20 cellular contexts compared by ENCODE assay signal in the genomic region with DNA sequence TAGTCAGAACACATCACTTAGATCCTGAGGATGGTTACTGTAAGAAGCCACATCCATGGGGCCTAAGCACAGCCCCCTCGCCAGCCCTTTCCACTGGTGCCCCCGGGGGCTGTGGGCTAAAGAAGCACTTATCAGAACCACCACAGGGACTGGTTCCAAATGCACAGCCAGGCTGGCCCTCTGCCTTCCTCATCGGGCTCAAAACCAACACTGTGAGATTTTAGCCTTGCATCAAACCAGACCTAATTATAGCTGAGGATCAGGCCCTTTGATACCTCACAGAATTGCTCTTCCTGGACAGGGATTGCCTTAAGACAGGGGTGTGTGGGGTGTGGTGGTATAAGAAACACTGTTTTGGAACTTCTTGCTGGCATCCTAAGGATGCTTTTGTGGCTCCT.
"Had no signal": no experiment of that assay in that cellular context is flagged by ENCODE, and none has a peak within 500 bp of the region (broad histone marks: within the 10 kb centered on the region; RNA-seq: fewer than 3 reads in every experiment).

No MANE protein-coding gene starts in this region.

- H3K4me3 ChIP-seq: gastroesophageal sphincter, left lung, ovary, sigmoid colon, suprapubic skin, tibial artery, upper lobe of right lung had no signal

- DNase-seq: activated B cell treated with CpG ODN at 0.5 μM for 24 hours; activated CD8-positive, alpha-beta T cell treated with anti-CD3 and anti-CD28 coated beads, Interleukin-2, amount 10 ng/mL, durations not matched to agents 7 days and 5 days; activated effector memory CD4-positive, alpha-beta T cell treated with Interleukin-2 at 50 U/mL for 16 hours; activated naive CD4-positive, alpha-beta T cell treated with Interleukin-2 at 50 U/mL for 16 hours; anterior cingulate cortex; cortex of kidney; kidney glomerular epithelial cell; left lung; ovary; sigmoid colon; small intestine; stimulated activated naive B cell treated with anti-CD40 and anti-IgM and Interleukin-4, amounts not matched to agents 10 μg/mL and 1 μg/mL and 100 μg/mL, for 72 hours; T-cell; upper lobe of right lung had no signal

- H3K27me3 ChIP-seq: gastroesophageal sphincter, left lung, ovary, sigmoid colon, suprapubic skin, tibial artery, upper lobe of right lung had no signal

- H3K36me3 ChIP-seq: ovary had no signal

- ATAC-seq: activated CD8-positive, alpha-beta T cell treated with anti-CD3 and anti-CD28 coated beads, Interleukin-2, amount 10 ng/mL, durations not matched to agents 7 days and 5 days; gastroesophageal sphincter; left lung; stimulated activated naive B cell treated with anti-CD40 and anti-IgM and Interleukin-4, amounts not matched to agents 10 μg/mL and 1 μg/mL and 100 μg/mL, for 72 hours; T-cell; upper lobe of right lung had no signal

- H3K9me3 Mint-ChIP-seq: activated B cell treated with CpG ODN at 0.5 μM for 24 hours; nephron; stimulated activated naive B cell treated with anti-CD40 and anti-IgM and Interleukin-4, amounts not matched to agents 10 μg/mL and 1 μg/mL and 100 μg/mL, for 72 hours; T-cell had no signal

- H3K4me1 ChIP-seq: gastroesophageal sphincter, left lung, sigmoid colon, suprapubic skin, tibial artery, upper lobe of right lung had no signal

- H3K27me3 Mint-ChIP-seq: activated B cell treated with CpG ODN at 0.5 μM for 24 hours; activated naive CD8-positive, alpha-beta T cell; progenitor cell of endocrine pancreas; stimulated activated naive B cell treated with anti-CD40 and anti-IgM and Interleukin-4, amounts not matched to agents 10 μg/mL and 1 μg/mL and 100 μg/mL, for 72 hours had no signal

- H3K27ac Mint-ChIP-seq: activated B cell treated with CpG ODN at 0.5 μM for 24 hours; activated CD8-positive, alpha-beta T cell treated with anti-CD3 and anti-CD28 coated beads, Interleukin-2, amount 10 ng/mL, durations not matched to agents 7 days and 5 days; activated naive CD8-positive, alpha-beta T cell; nephron; progenitor cell of endocrine pancreas; stimulated activated naive B cell treated with anti-CD40 and anti-IgM and Interleukin-4, amounts not matched to agents 10 μg/mL and 1 μg/mL and 100 μg/mL, for 72 hours; T-cell had no signal

- H3K4me1 Mint-ChIP-seq: activated B cell treated with CpG ODN at 0.5 μM for 24 hours; nephron; stimulated activated naive B cell treated with anti-CD40 and anti-IgM and Interleukin-4, amounts not matched to agents 10 μg/mL and 1 μg/mL and 100 μg/mL, for 72 hours; T-cell had no signal

- H3K4me3 Mint-ChIP-seq: activated B cell treated with CpG ODN at 0.5 μM for 24 hours; activated CD8-positive, alpha-beta T cell treated with anti-CD3 and anti-CD28 coated beads, Interleukin-2, amount 10 ng/mL, durations not matched to agents 7 days and 5 days; activated naive CD8-positive, alpha-beta T cell; nephron; stimulated activated naive B cell treated with anti-CD40 and anti-IgM and Interleukin-4, amounts not matched to agents 10 μg/mL and 1 μg/mL and 100 μg/mL, for 72 hours; T-cell had no signal

- H3K27ac ChIP-seq: gastroesophageal sphincter, left lung, ovary, sigmoid colon, suprapubic skin, tibial artery, upper lobe of right lung had no signal

- H3K9me3 ChIP-seq: gastroesophageal sphincter, left lung, ovary, sigmoid colon, suprapubic skin, tibial artery, upper lobe of right lung had no signal
